In the genomic region with DNA sequence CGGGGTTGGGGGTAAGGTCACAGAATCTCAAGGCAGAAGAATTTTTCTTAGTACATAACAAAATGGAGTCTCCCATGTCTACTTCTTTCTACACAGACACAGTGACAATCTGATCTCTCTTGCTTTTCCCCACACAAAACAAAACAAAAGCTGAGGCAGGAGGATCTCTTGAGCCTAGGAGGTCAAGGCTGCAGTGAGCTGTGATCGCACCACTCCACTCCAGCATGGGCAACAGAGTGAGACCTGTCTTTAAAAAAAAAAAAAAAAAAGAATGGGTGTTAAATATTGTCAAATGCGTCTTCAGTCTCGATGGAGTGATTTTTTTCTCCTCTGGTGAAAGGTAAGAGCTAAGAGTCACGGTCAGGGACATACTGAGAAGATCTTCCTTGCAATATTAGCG, we compare ENCODE assay signal across 3 cellular contexts. TPM values are rescaled to one million over a fixed set of nuclear protein-coding genes. Genes with fewer than 3 reads are reported as not detected.
"Had no signal": no experiment of that assay in that cellular context is flagged by ENCODE, and none has a peak within 500 bp of the region (broad histone marks: within the 10 kb centered on the region; RNA-seq: fewer than 3 reads in every experiment).

No MANE protein-coding gene starts in this region.

RNA-seq across cellular contexts. Expression of a gene that starts 30.4 kb away (rescaled TPM):
- total RNA-seq: SJCRH30 had no signal

RNA-seq across cellular contexts. Expression of a gene that starts 33.2 kb away (rescaled TPM):
- total RNA-seq: M059J, NCI-H460 had no signal
